11 cellular contexts compared by ENCODE assay signal in the genomic region with DNA sequence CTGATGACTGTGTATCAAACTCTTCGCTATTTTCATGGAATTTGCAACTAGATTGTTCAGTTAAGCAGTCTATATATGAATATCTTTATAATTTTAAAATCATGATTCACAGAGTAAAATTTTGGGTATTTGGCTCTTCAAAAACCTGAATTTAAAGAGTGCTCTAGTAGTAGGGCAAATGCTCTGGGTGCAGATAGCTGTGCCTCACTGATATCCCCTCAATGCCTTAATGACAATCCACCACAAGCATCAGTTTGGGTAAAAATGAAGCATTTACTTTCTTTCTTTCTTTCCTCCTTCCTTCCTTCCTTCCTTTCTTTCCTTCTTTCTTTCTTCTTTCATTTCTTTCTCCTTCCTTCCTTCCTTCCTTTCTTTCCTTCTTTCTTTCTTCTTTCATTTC.
"Had no signal": no experiment of that assay in that cellular context is flagged by ENCODE, and none has a peak within 500 bp of the region (broad histone marks: within the 10 kb centered on the region; RNA-seq: fewer than 3 reads in every experiment).

No MANE protein-coding gene starts in this region.

- H3K27ac Mint-ChIP-seq: GM23338, H9, HFFc6 had no signal

- H3K27ac ChIP-seq: GM23248 had no signal

- H2AFZ ChIP-seq: GM23248, GM23338 had no signal

- H3K9ac ChIP-seq: GM23248 had no signal

- ATAC-seq: GM23338, HCT116 had no signal

- FAIRE-seq: H1, H54 had no signal

- H3K4me3 Mint-ChIP-seq: GM23338, H9, HFFc6 had no signal

- H3K4me2 ChIP-seq: GM23338 had no signal

- H3K9me3 ChIP-seq: HAP-1 had no signal

- H3K4me1 Mint-ChIP-seq: GM23338, H9 had no signal

- H3K4me3 ChIP-seq: GM23248, GM23338, HAP-1 had no signal

- H3K36me3 ChIP-seq: HAP-1 had no signal

- DNase-seq: GM23248, GOT3, H7, H9, HCEC 1CT, HFFc6 had no signal

- H3K4me1 ChIP-seq: HAP-1 had no signal
